1 cellular context compared by ENCODE assay signal in the genomic region with DNA sequence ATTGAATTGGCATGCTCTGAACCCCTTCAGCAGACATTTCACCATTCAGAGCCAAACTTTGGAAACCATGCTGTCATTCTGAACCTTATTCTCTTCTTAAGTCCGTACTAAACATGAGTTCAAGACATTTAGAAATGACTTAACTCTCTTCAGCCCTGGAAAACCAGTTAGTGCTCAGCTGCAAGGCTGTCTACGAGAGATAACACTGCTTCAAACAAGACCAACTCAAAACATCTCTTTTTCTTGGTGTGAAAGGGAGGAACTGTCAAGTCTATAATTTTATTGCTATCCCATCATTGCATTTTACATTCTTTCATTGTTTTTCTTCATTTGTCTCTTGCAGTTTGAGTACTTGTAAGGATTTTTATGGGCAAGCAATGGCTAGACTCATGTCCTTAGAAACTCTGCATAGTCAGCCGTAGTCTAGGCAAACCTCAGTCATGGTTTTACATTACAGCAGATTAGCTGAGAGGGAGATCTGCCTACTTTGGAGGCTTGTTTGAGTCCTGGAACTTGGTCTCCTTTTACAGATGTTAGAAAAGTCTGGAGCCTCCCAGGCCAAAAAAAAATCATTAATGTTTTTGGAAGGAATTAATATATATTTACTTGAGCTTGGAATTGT.
TF ChIP-seq lines count a peak whose summit lies in the region.

No MANE protein-coding gene starts in this region.

TF ChIP-seq in GM12878, 131 proteins besides CTCF, POLR2A, EP300 and RAD21 (continued from another document):
- no peak for TF ChIP-seq POU2F2 (IDR thresholded peaks at IDR 0.05; ENCODE audit: borderline replicate concordance, low read depth, low read length)
- TF ChIP-seq TBL1XR1 (IDR thresholded peaks at IDR 0.05; ENCODE audit: low read depth, low read length), result no peak
- no peak for TF ChIP-seq ZNF384 (IDR thresholded peaks at IDR 0.05; ENCODE audit: borderline replicate concordance, low read depth, low read length)
- TF ChIP-seq, protein P1, sequence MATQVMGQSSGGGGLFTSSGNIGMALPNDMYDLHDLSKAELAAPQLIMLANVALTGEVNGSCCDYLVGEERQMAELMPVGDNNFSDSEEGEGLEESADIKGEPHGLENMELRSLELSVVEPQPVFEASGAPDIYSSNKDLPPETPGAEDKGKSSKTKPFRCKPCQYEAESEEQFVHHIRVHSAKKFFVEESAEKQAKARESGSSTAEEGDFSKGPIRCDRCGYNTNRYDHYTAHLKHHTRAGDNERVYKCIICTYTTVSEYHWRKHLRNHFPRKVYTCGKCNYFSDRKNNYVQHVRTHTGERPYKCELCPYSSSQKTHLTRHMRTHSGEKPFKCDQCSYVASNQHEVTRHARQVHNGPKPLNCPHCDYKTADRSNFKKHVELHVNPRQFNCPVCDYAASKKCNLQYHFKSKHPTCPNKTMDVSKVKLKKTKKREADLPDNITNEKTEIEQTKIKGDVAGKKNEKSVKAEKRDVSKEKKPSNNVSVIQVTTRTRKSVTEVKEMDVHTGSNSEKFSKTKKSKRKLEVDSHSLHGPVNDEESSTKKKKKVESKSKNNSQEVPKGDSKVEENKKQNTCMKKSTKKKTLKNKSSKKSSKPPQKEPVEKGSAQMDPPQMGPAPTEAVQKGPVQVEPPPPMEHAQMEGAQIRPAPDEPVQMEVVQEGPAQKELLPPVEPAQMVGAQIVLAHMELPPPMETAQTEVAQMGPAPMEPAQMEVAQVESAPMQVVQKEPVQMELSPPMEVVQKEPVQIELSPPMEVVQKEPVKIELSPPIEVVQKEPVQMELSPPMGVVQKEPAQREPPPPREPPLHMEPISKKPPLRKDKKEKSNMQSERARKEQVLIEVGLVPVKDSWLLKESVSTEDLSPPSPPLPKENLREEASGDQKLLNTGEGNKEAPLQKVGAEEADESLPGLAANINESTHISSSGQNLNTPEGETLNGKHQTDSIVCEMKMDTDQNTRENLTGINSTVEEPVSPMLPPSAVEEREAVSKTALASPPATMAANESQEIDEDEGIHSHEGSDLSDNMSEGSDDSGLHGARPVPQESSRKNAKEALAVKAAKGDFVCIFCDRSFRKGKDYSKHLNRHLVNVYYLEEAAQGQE (IDR thresholded peaks at IDR 0.05; ENCODE audit: low read depth, low read length), result no peak
- TF ChIP-seq TAF1 (IDR thresholded peaks at IDR 0.05; ENCODE audit: borderline replicate concordance, low read depth, low read length), result no peak
- no peak for TF ChIP-seq RBBP5 (conservative IDR thresholded peaks at IDR 0.05)
- TF ChIP-seq EED (IDR thresholded peaks at IDR 0.05; ENCODE audit: low read depth), result no peak
- TF ChIP-seq CREM (IDR thresholded peaks at IDR 0.05; ENCODE audit: low read depth), result no peak
